In the genomic region with DNA sequence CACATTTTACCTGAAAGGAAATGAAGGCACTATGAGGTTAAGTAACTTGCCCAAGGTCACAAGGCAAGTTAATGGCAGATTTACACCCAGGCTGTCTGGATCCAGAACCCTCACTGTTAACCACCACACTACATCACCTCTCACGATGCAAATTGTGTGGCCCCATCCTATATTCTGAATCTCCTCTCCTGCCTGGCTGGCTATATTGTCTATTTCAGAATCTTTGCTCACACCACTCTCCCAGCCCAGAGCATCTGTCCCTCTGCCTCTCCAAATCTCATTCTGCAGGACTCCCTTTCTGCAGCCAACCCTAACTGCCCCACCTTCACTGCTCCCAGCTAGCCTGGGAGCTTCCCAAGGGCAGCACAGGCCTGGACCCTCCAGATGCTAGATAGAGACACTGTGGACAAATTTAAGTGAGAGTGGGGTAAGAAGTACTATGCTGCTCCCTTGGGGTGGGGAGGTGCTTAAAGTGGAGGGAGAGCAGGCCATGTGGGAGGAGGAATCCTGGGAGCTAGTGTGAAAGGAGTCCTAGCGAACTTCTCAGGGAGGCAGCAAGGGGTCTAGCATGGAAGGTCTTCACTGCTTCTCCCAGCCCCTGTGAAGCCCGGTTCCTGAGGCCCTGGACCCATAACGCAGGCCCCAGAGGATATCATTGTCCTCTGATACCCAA, we compare ENCODE assay signal across 8 cellular contexts. TPM values are rescaled to one million over a fixed set of nuclear protein-coding genes. Genes with fewer than 3 reads are reported as not detected.
A peak's percentile ranks its signal among the peaks of the same experiment; 100 is the strongest.
DNase-seq lines count a peak whose midpoint lies in the region; ATAC-seq and TF ChIP-seq lines count a peak whose summit lies in the region.

No MANE protein-coding gene starts in this region.

- H3K4me3 Mint-ChIP-seq in activated T-cell treated with anti-CD3 and anti-CD28 coated beads, Interleukin-2, amount 50 U/mL, for 24 hours = peak overlapping the region; percentile 94
- H3K4me3 Mint-ChIP-seq in neural progenitor cell = peak overlapping the region; percentile 96

- TF ChIP-seq CTCF in esophagus squamous epithelium (IDR thresholded peaks at IDR 0.05) (no peak), neural progenitor cell (IDR thresholded peaks at IDR 0.05) (no peak)

- H4K20me1 ChIP-seq in neural progenitor cell (ENCODE audit: low read depth) = no peaks in the 10 kb centered on the region

- DNase-seq in activated T-cell treated with anti-CD3 and anti-CD28 coated beads, Interleukin-2, amount 50 U/mL, for 24 hours = peak; percentile 47
- DNase-seq in activated T-cell treated with anti-CD3 and anti-CD28 coated beads for 4 hours (no peak), SJCRH30 (peak; percentile 65 to 71), esophagus squamous epithelium (lab: John Stamatoyannopoulos, UW) (no peak), neural progenitor cell (ENCODE audit: low spot score) (no peak)

- 10 to 17% methylated on average over 3 to 4 of the region's 4 CpGs for WGBS in esophagus squamous epithelium, 2 donors

- peak overlapping the region; percentile 88 for H3K4me2 ChIP-seq in neural progenitor cell

- H3K4me1 ChIP-seq in SJCRH30 = peaks cover 3% of the 10 kb centered on the region; the same call in 1 of the 2 replicates
- H3K4me1 ChIP-seq in esophagus squamous epithelium = peaks cover 9 to 58% (median 16%) of the 10 kb centered on the region in 3 donors
- H3K4me1 ChIP-seq in neural progenitor cell = peaks cover 14% of the 10 kb centered on the region

- peaks cover 52% of the 10 kb centered on the region for H3K4me1 Mint-ChIP-seq in activated T-cell treated with anti-CD3 and anti-CD28 coated beads, Interleukin-2, amount 50 U/mL, for 24 hours (ENCODE audit: low read depth)
- peaks cover 28% of the 10 kb centered on the region for H3K4me1 Mint-ChIP-seq in neural progenitor cell

- H3K27me3 Mint-ChIP-seq in activated T-cell treated with anti-CD3 and anti-CD28 coated beads, Interleukin-2, amount 50 U/mL, for 24 hours = no peaks in the 10 kb centered on the region
- H3K27me3 Mint-ChIP-seq in neural progenitor cell (ENCODE audit: insufficient read depth, low read depth) = peaks cover 4% of the 10 kb centered on the region

- H3K27ac Mint-ChIP-seq in activated T-cell treated with anti-CD3 and anti-CD28 coated beads, Interleukin-2, amount 50 U/mL, for 24 hours = peak overlapping the region; percentile 97
- H3K27ac Mint-ChIP-seq in neural progenitor cell = peak overlapping the region; percentile 34

- peaks cover 13% of the 10 kb centered on the region for H3K79me2 ChIP-seq in neural progenitor cell (ENCODE audit: low read depth)

- TF ChIP-seq POLR2A in esophagus squamous epithelium (IDR thresholded peaks at IDR 0.05) = no peak

- H3F3A ChIP-seq in neural progenitor cell (ENCODE audit: low read depth) = peaks cover 17% of the 10 kb centered on the region

- no peaks in the 10 kb centered on the region for H3K9me3 ChIP-seq in SJCRH30 (replicated peaks)
- H3K9me3 ChIP-seq in esophagus squamous epithelium = no peaks in the 10 kb centered on the region
- H3K9me3 ChIP-seq in neural progenitor cell (ENCODE audit: low read depth) = no peaks in the 10 kb centered on the region

- H3K36me3 ChIP-seq in SJCRH30 (no peaks in the 10 kb centered on the region), esophagus squamous epithelium (no peaks in the 10 kb centered on the region), neural progenitor cell (no peaks in the 10 kb centered on the region)

- H3K27me3 ChIP-seq in SJCRH30 (peaks cover 15% of the 10 kb centered on the region), esophagus squamous epithelium (peaks cover 0 to 29% (median 0%) of the 10 kb centered on the region in 4 donors), neural progenitor cell (peaks cover 39% of the 10 kb centered on the region)

- H3K36me3 Mint-ChIP-seq in activated T-cell treated with anti-CD3 and anti-CD28 coated beads, Interleukin-2, amount 50 U/mL, for 24 hours (ENCODE audit: low read depth) = peaks cover 29% of the 10 kb centered on the region
- H3K36me3 Mint-ChIP-seq in neural progenitor cell = no peaks in the 10 kb centered on the region

- peak overlapping the region; percentile 74 for H3K9ac ChIP-seq in neural progenitor cell

- no peaks in the 10 kb centered on the region for H3K9me3 Mint-ChIP-seq in activated T-cell treated with anti-CD3 and anti-CD28 coated beads, Interleukin-2, amount 50 U/mL, for 24 hours
- H3K9me3 Mint-ChIP-seq in neural progenitor cell = no peaks in the 10 kb centered on the region

- H3K27ac ChIP-seq in SJCRH30 = peak overlapping the region; percentile 66
- peak overlapping the region; percentile 83 to 93 (median 88) for H3K27ac ChIP-seq in esophagus squamous epithelium
- H3K27ac ChIP-seq in neural progenitor cell = no peak overlapping the region

- peak overlapping the region; percentile 82 for H3K4me3 ChIP-seq in SJCRH30
- peak overlapping the region; percentile 75 to 95 (median 88) for H3K4me3 ChIP-seq in esophagus squamous epithelium
- H3K4me3 ChIP-seq in neural progenitor cell = peak overlapping the region; percentile 67

- peak overlapping the region; percentile 63 for H2AFZ ChIP-seq in neural progenitor cell (replicated peaks)

- no peak for ATAC-seq in HG03439 (IDR thresholded peaks at IDR 0.05; ENCODE audit: unreplicated experiment)
- no peak for ATAC-seq in HG02588 (IDR thresholded peaks at IDR 0.05; ENCODE audit: unreplicated experiment)
- no peak for ATAC-seq in GM21786 (IDR thresholded peaks at IDR 0.05; ENCODE audit: unreplicated experiment)

- intact Hi-C loops in esophagus squamous epithelium (cut with DNase I) = no loop called here

RNA-seq across cellular contexts. Expression of gene CUEDC2, which starts 0.8 kb away (rescaled TPM):
- total RNA-seq in SJCRH30 (2014; rRNA removed; shearing (Covaris generic)) = 94.8 and 101 TPM in 2 replicates
- total RNA-seq in esophagus squamous epithelium (10 to 100 TPM; 16.6 to 37.6 (median 27.0) TPM), neural progenitor cell (ENCODE audit: low replicate concordance) (64.0 and 97.4 TPM in 2 replicates)

RNA-seq across cellular contexts. Expression of gene FBXL15, which starts 11.0 kb away (rescaled TPM):
- total RNA-seq in SJCRH30 (2014; rRNA removed; shearing (Covaris generic)) = 5.8 and 6.1 TPM in 2 replicates
- 10 to 100 TPM; 10.6 to 20.2 (median 18.8) TPM for total RNA-seq in esophagus squamous epithelium
- total RNA-seq in neural progenitor cell (ENCODE audit: low replicate concordance) = 4.4 and 12.2 TPM in 2 replicates

RNA-seq across cellular contexts. Expression of gene PSD, which starts 13.0 kb away (rescaled TPM):
- 0.18 and 0.26 TPM in 2 replicates for total RNA-seq in SJCRH30 (2014; rRNA removed; shearing (Covaris generic))
- total RNA-seq in esophagus squamous epithelium = 1 to 10 TPM in 2 of 4 donors, under 1 TPM in 2; 0.22 to 3.4 (median 0.93) TPM
- 0.09 and 2.8 TPM in 2 replicates for total RNA-seq in neural progenitor cell (ENCODE audit: low replicate concordance)

RNA-seq across cellular contexts. Expression of gene C10orf95, which starts 19.8 kb away (rescaled TPM):
- total RNA-seq in SJCRH30 (2014; rRNA removed; shearing (Covaris generic)) = 0.08 and 0.15 TPM in 2 replicates
- 1 to 10 TPM in 2 of 4 donors, under 1 TPM in 1, not detected in 1; 0.23 to 1.9 (median 1.1) TPM for total RNA-seq in esophagus squamous epithelium
- not detected in 2 replicates for total RNA-seq in neural progenitor cell (ENCODE audit: low replicate concordance)

RNA-seq across cellular contexts. Expression of gene NFKB2, which starts 36.1 kb away (rescaled TPM):
- total RNA-seq in SJCRH30 (2014; rRNA removed; shearing (Covaris generic)) = 25.3 and 25.6 TPM in 2 replicates
- total RNA-seq in esophagus squamous epithelium (10 to 100 TPM; 10.7 to 20.2 (median 15.6) TPM), neural progenitor cell (ENCODE audit: low replicate concordance) (4.0 and 14.9 TPM in 2 replicates)

Comparison
In these comparisons a context has a peak if more than half of its experiments do, and no peak if none do; other contexts are left out.
1. DNase-seq: peak in activated T-cell treated with anti-CD3 and anti-CD28 coated beads, Interleukin-2, amount 50 U/mL, for 24 hours (single experiment) and SJCRH30 (2 of 2); none in activated T-cell treated with anti-CD3 and anti-CD28 coated beads for 4 hours (single experiment), esophagus squamous epithelium (single experiment) and neural progenitor cell (single experiment).
2. Peak in every context shown above with its lines, with median percentiles within 50 percentile points of each other: H3K4me3 ChIP-seq.